In genomic region chr4:76588268-76588667, GRCh38 we compare ENCODE assay signal across 18 cellular contexts.
A peak's percentile ranks its signal among the peaks of the same experiment; 100 is the strongest.
DNase-seq lines count a peak whose midpoint lies in the region; ATAC-seq, FAIRE-seq and TF ChIP-seq lines count a peak whose summit lies in the region.
"Had no signal": no experiment of that assay in that cellular context is flagged by ENCODE, and none has a peak within 500 bp of the region (broad histone marks: within the 10 kb centered on the region; RNA-seq: fewer than 3 reads in every experiment).

No MANE protein-coding gene starts in this region.

- H3K4me1 ChIP-seq in HUES48 (ENCODE audit: control insufficient read depth, insufficient read depth, low read length) (peaks cover 70% of the 10 kb centered on the region), lower lobe of right lung (peaks cover 21% of the 10 kb centered on the region), stomach (peaks cover 3 to 48% (median 30%) of the 10 kb centered on the region in 4 donors)

- no peaks in the 10 kb centered on the region for H3K36me3 Mint-ChIP-seq in MCF 10A (ENCODE audit: insufficient read depth, unreplicated experiment)

- no peak overlapping the region for H3K4me3 Mint-ChIP-seq in MCF 10A (ENCODE audit: unreplicated experiment)
- H3K4me3 Mint-ChIP-seq: central memory CD8-positive, alpha-beta T cell; T-helper 1 cell treated with Interleukin-12 subunit alpha and Interleukin-12 subunit beta and Interleukin-4 antibody, amounts not matched to agents 30 μg/mL and 1 μg/mL, for 36 hours had no signal

- TF ChIP-seq CTCF in MCF 10A (IDR thresholded peaks at IDR 0.05; ENCODE audit: unreplicated experiment) (no peak), lower lobe of right lung (IDR thresholded peaks at IDR 0.05) (no peak), stomach (IDR thresholded peaks at IDR 0.05) (no peak)

- H3K27me3 ChIP-seq in HUES48 (ENCODE audit: control insufficient read depth, insufficient read depth, low read length) (no peaks in the 10 kb centered on the region), lower lobe of right lung (ENCODE audit: low read depth) (peaks cover 4% of the 10 kb centered on the region), stomach (peaks cover 0 to 6% (median 5%) of the 10 kb centered on the region in 3 donors)
- H3K27me3 ChIP-seq: BE2C had no signal

- H3K27me3 Mint-ChIP-seq in MCF 10A (ENCODE audit: insufficient read depth, unreplicated experiment): no peaks in the 10 kb centered on the region

- H3K36me3 ChIP-seq in HUES48 (ENCODE audit: control insufficient read depth, insufficient read depth, low read length): no peaks in the 10 kb centered on the region
- no peaks in the 10 kb centered on the region for H3K36me3 ChIP-seq in lower lobe of right lung
- no peaks in the 10 kb centered on the region for H3K36me3 ChIP-seq in stomach
- H3K36me3 ChIP-seq: BE2C had no signal

- 39 to 62% (median 46%) methylated on average over 2 of the region's 2 CpGs for WGBS in stomach, 5 donors

- TF ChIP-seq POLR2A in stomach (IDR thresholded peaks at IDR 0.05): no peak

- H3K27ac ChIP-seq in HUES48 (ENCODE audit: low read depth, low read length): peak overlapping the region; percentile 3
- H3K27ac ChIP-seq in lower lobe of right lung: peak overlapping the region; percentile 88
- H3K27ac ChIP-seq in stomach: peak overlapping the region; percentile 34 to 92 (median 88)

- no peak for DNase-seq in MCF 10A (ENCODE audit: unreplicated experiment)
- DNase-seq in lower lobe of right lung: no peak
- DNase-seq in stomach: no peak
- DNase-seq in AG08396 (ENCODE audit: low spot score): no peak
- no peak for DNase-seq in HTR-8/SVneo (ENCODE audit: insufficient read length, low spot score)
- DNase-seq in stimulated activated CD4-positive, alpha-beta T cell treated with anti-CD3 and anti-CD28 coated beads, Interleukin-12 subunit alpha, Interleukin-12 subunit beta, amount 100 ng/mL, for 4 hours: no peak
- DNase-seq: activated CD4-positive, CD25-positive, alpha-beta regulatory T cell treated with anti-CD3 and anti-CD28 coated beads, Interleukin-2, amount 50 U/mL, for 72 hours; activated CD8-positive, alpha-beta memory T cell treated with anti-CD3 and anti-CD28 coated beads, Interleukin-2, amount 50 U/mL, for 48 hours; activated naive CD4-positive, alpha-beta T cell treated with anti-CD3 and anti-CD28 coated beads, Interleukin-2, amount 50 U/mL, for 16 hours; BE2C; DMS153; erythroblast; NCI-H1694; NCI-H69; nucleus accumbens had no signal

- H3K4me1 Mint-ChIP-seq in MCF 10A (ENCODE audit: insufficient read depth, unreplicated experiment): peaks cover 33% of the 10 kb centered on the region
- H3K4me1 Mint-ChIP-seq: central memory CD8-positive, alpha-beta T cell had no signal

- no peak overlapping the region; the same call in 1 of the 2 replicates for H3K4me3 ChIP-seq in HUES48 (ENCODE audit: low read depth, low read length)
- H3K4me3 ChIP-seq in lower lobe of right lung: peak overlapping the region; percentile 48
- H3K4me3 ChIP-seq in stomach: peak overlapping the region in 2 of 4 donors; percentile 15 to 43

- H3K9ac ChIP-seq in HUES48 (ENCODE audit: low read depth, low read length): no peak overlapping the region

- no TSS peak for BruUV-seq in MCF 10A (replicated peaks; lab: Mats Ljungman, UMichigan)

- no peak for TF ChIP-seq EP300 in stomach (IDR thresholded peaks at IDR 0.05)

- peak overlapping the region; percentile 87 for H3K27ac Mint-ChIP-seq in MCF 10A (ENCODE audit: low read depth, unreplicated experiment)
- H3K27ac Mint-ChIP-seq: T-helper 1 cell treated with Interleukin-12 subunit alpha and Interleukin-12 subunit beta and Interleukin-4 antibody, amounts not matched to agents 30 μg/mL and 1 μg/mL, for 36 hours had no signal

- POLR2A ChIA-PET in MCF 10A (lab: Yijun Ruan, JAX): interaction anchor here (0.8 to 3.0 kb wide), 4 partner anchors 35 to 129 kb away, joined by 3 to 18 read pairs (median 4); no protein-coding TSS in a partner anchor

- no peak for FAIRE-seq in HTR-8/SVneo (lab: Jason Lieb, UNC)

- no peak for ATAC-seq in lower lobe of right lung

- no peaks in the 10 kb centered on the region for H3K9me3 Mint-ChIP-seq in MCF 10A (ENCODE audit: unreplicated experiment)
- H3K9me3 Mint-ChIP-seq: central memory CD8-positive, alpha-beta T cell; T-helper 1 cell treated with Interleukin-12 subunit alpha and Interleukin-12 subunit beta and Interleukin-4 antibody, amounts not matched to agents 30 μg/mL and 1 μg/mL, for 36 hours had no signal

- intact Hi-C loops in MCF 10A (cut with micrococcal nuclease): loop anchor here (5.0 kb wide), 1 partner anchor 34 kb away; no protein-coding TSS in a partner anchor
- intact Hi-C loops in lower lobe of right lung (cut with DNase I): no loop called here
- intact Hi-C loops in stomach (cut with DNase I; ENCODE audit: low total_unique reads): no loop called here

- H3K9me3 ChIP-seq in HUES48 (ENCODE audit: control insufficient read depth, insufficient read depth, low read length) (no peaks in the 10 kb centered on the region), lower lobe of right lung (no peaks in the 10 kb centered on the region), stomach (no peaks in the 10 kb centered on the region)
- H3K9me3 ChIP-seq: BE2C had no signal

- CTCF ChIA-PET in MCF 10A (lab: Yijun Ruan, JAX): interaction anchor here (0.7 to 0.8 kb wide), 2 partner anchors 115 to 457 kb away, joined by 3 read pairs; no protein-coding TSS in a partner anchor

Comparison
In these comparisons a context has a peak if more than half of its experiments do, and no peak if none do; other contexts are left out.
1. H3K27ac ChIP-seq: peak in every context shown above with its lines; median percentile 88 in lower lobe of right lung; 88 in stomach; 3 in HUES48.